16 cellular contexts compared by ENCODE assay signal in the genomic region with DNA sequence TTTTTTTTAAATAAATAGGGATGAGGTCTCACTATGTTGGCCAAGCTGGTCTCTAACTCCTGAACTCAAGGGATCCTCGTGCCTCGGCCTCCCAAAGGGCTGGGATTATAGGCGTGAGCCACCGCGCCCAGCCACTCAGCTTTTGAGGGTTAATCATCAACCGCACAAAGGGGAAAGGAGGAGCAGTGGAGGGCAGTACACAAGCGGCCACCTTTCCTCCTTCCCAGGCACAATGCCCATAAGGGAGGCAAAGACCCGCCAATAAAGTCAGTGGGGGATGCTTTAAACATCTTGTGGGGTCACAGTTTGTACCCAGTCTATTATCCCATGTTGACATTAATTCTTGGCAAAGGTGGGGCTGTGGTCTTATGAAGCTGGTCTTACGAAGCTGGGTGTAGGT. TPM values are rescaled to one million over a fixed set of nuclear protein-coding genes. Genes with fewer than 3 reads are reported as not detected.
DNase-seq lines count a peak whose midpoint lies in the region; ATAC-seq and TF ChIP-seq lines count a peak whose summit lies in the region.
"Had no signal": no experiment of that assay in that cellular context is flagged by ENCODE, and none has a peak within 500 bp of the region (broad histone marks: within the 10 kb centered on the region; RNA-seq: fewer than 3 reads in every experiment).

No MANE protein-coding gene starts in this region.

- ATAC-seq in heart left ventricle (no peak), left cardiac atrium (no peak), right cardiac atrium (no peak)
- ATAC-seq in activated naive CD4-positive, alpha-beta T cell treated with anti-CD3 and anti-CD28 coated beads, Interleukin-2, amount 50 U/mL, for 72 hours, result no peak
- ATAC-seq: GM23338, K562 had no signal

- intact Hi-C loops in heart left ventricle (cut with DNase I), result no loop called here
- intact Hi-C loops in left cardiac atrium (cut with DNase I), result no loop called here
- intact Hi-C loops in right cardiac atrium (cut with DNase I), result loop anchor here in 1 of 4 donors (5.0 kb wide), 1 partner anchor 32 kb away; a partner anchor contains a TSS
- intact Hi-C loops in esophagus muscularis mucosa (cut with DNase I), result no loop called here
- intact Hi-C loops in sigmoid colon (cut with DNase I), result no loop called here

- H3K4me3 ChIP-seq in heart left ventricle, result no peak overlapping the region
- no peak overlapping the region for H3K4me3 ChIP-seq in right cardiac atrium (ENCODE audit: low read length)
- no peak overlapping the region for H3K4me3 ChIP-seq in esophagus muscularis mucosa
- H3K4me3 ChIP-seq in sigmoid colon, result no peak overlapping the region
- H3K4me3 ChIP-seq: ascending aorta, BLaER1, GM23338, K562, Peyer's patch had no signal

- peak overlapping the region in 8 of 12 donors; percentile 17 to 88 (median 52) for H3K27ac ChIP-seq in heart left ventricle
- H3K27ac ChIP-seq in right cardiac atrium (ENCODE audit: low read length), result peak overlapping the region; percentile 4
- H3K27ac ChIP-seq in esophagus muscularis mucosa (replicated peaks in 1 of 4), result peak overlapping the region in 1 of 4 donors; percentile 2
- peak overlapping the region in 1 of 4 donors; percentile 2 for H3K27ac ChIP-seq in sigmoid colon
- H3K27ac ChIP-seq: ascending aorta, BLaER1 had no signal

- TF ChIP-seq CTCF in heart left ventricle (IDR thresholded peaks at IDR 0.05) (no peak), esophagus muscularis mucosa (IDR thresholded peaks at IDR 0.05) (no peak), sigmoid colon (IDR thresholded peaks at IDR 0.05) (no peak)

- H3K36me3 ChIP-seq in heart left ventricle, result peaks cover 0 to 58% (median 21%) of the 10 kb centered on the region in 9 donors
- peaks cover 0 to 11% (median 4%) of the 10 kb centered on the region in 4 donors for H3K36me3 ChIP-seq in esophagus muscularis mucosa
- no peaks in the 10 kb centered on the region for H3K36me3 ChIP-seq in sigmoid colon

- H3K9me3 Mint-ChIP-seq in activated naive CD4-positive, alpha-beta T cell treated with anti-CD3 and anti-CD28 coated beads, Interleukin-2, amount 50 U/mL, for 72 hours, result no peaks in the 10 kb centered on the region
- H3K9me3 Mint-ChIP-seq: GM23338, nephron progenitor cell had no signal

- 92 to 95% (median 94%) methylated on average over 9 of the region's 9 CpGs for WGBS in heart left ventricle, 4 donors
- 91% methylated on average over 9 of the region's 9 CpGs for WGBS in right cardiac atrium
- 97% methylated on average over 9 of the region's 9 CpGs for WGBS in esophagus muscularis mucosa
- WGBS in sigmoid colon, 2 donors, result 72 to 87% methylated on average over 9 of the region's 9 CpGs

- no peaks in the 10 kb centered on the region for H3K9me3 ChIP-seq in heart left ventricle
- no peaks in the 10 kb centered on the region for H3K9me3 ChIP-seq in right cardiac atrium (ENCODE audit: control insufficient read depth, low read length)
- H3K9me3 ChIP-seq in esophagus muscularis mucosa, result no peaks in the 10 kb centered on the region
- H3K9me3 ChIP-seq in sigmoid colon, result no peaks in the 10 kb centered on the region
- H3K9me3 ChIP-seq: ascending aorta, BLaER1, Peyer's patch had no signal

- TF ChIP-seq EP300 in esophagus muscularis mucosa (IDR thresholded peaks at IDR 0.05) (no peak), sigmoid colon (IDR thresholded peaks at IDR 0.05) (no peak)

- peak overlapping the region; percentile 86 to 92 for H3K27ac Mint-ChIP-seq in activated naive CD4-positive, alpha-beta T cell treated with anti-CD3 and anti-CD28 coated beads, Interleukin-2, amount 50 U/mL, for 72 hours
- H3K27ac Mint-ChIP-seq: GM23338, nephron progenitor cell had no signal

- no peaks in the 10 kb centered on the region for H3K27me3 ChIP-seq in heart left ventricle
- H3K27me3 ChIP-seq in right cardiac atrium (ENCODE audit: control insufficient read depth, insufficient read depth), result no peaks in the 10 kb centered on the region
- no peaks in the 10 kb centered on the region for H3K27me3 ChIP-seq in esophagus muscularis mucosa
- no peaks in the 10 kb centered on the region for H3K27me3 ChIP-seq in sigmoid colon
- H3K27me3 ChIP-seq: ascending aorta, BLaER1, Peyer's patch had no signal

- H3K4me1 ChIP-seq in heart left ventricle (peaks cover 11 to 93% (median 71%) of the 10 kb centered on the region in 12 donors), right cardiac atrium (ENCODE audit: control insufficient read depth, insufficient read depth, low read length) (peaks cover 23% of the 10 kb centered on the region), esophagus muscularis mucosa (peaks cover 44 to 61% (median 48%) of the 10 kb centered on the region in 4 donors), sigmoid colon (peaks cover 0 to 19% (median 15%) of the 10 kb centered on the region in 4 donors)

- TF ChIP-seq POLR2A in heart left ventricle (IDR thresholded peaks at IDR 0.05) (no peak), esophagus muscularis mucosa (IDR thresholded peaks at IDR 0.05; ENCODE audit: low read depth) (no peak), sigmoid colon (IDR thresholded peaks at IDR 0.05) (no peak)

- no peak for DNase-seq in heart left ventricle
- DNase-seq in left cardiac atrium, result no peak
- DNase-seq in activated naive CD4-positive, alpha-beta T cell treated with anti-CD3 and anti-CD28 coated beads, Interleukin-2, amount 50 U/mL, for 72 hours (ENCODE audit: low spot score in 2 of 2), result no peak
- no peak for DNase-seq in right cardiac atrium
- DNase-seq in ureter (ENCODE audit: low spot score), result peak; percentile 10
- DNase-seq in esophagus muscularis mucosa (ENCODE audit: extremely low spot score), result no peak
- DNase-seq in amygdala (lab: John Stamatoyannopoulos, UW), result no peak
- no peak for DNase-seq in sigmoid colon
- DNase-seq: NCI-H1436, NCI-H510A treated with DMSO at 0.1 percent for 48 hours, nephron progenitor cell, Peyer's patch had no signal

- H3K36me3 Mint-ChIP-seq in activated naive CD4-positive, alpha-beta T cell treated with anti-CD3 and anti-CD28 coated beads, Interleukin-2, amount 50 U/mL, for 72 hours, result peaks cover 9 to 30% of the 10 kb centered on the region in 2 donors

RNA-seq across cellular contexts. Expression of a gene that starts 32.4 kb away (rescaled TPM):
- total RNA-seq in heart left ventricle (10 to 100 TPM; 28.2 to 70.8 (median 43.9) TPM), left cardiac atrium (10 to 100 TPM; 34.0 to 42.1 TPM), right cardiac atrium (10 to 100 TPM; 31.7 to 37.4 (median 35.3) TPM), ureter (64.1 TPM), esophagus muscularis mucosa (10 to 100 TPM in 3 of 4 donors, 1 to 10 TPM in 1; 10.0 to 24.7 (median 21.7) TPM), sigmoid colon (10 to 100 TPM in 3 of 4 donors, 1 to 10 TPM in 1; 8.9 to 13.0 (median 11.3) TPM)
- polyA plus RNA-seq in heart left ventricle (10 to 100 TPM; 25.6 to 46.5 TPM), right cardiac atrium (26.3 TPM), sigmoid colon (10 to 100 TPM; 16.8 to 37.0 (median 30.5) TPM)
- total RNA-seq in activated naive CD4-positive, alpha-beta T cell treated with anti-CD3 and anti-CD28 coated beads, Interleukin-2, amount 50 U/mL, for 72 hours, result 10 to 100 TPM; 25.3 to 60.0 TPM

RNA-seq across cellular contexts. Expression of a gene that starts 46.1 kb away (rescaled TPM):
- total RNA-seq in heart left ventricle (1 to 10 TPM in 8 of 9 donors, under 1 TPM in 1; 0.31 to 5.6 (median 1.7) TPM), left cardiac atrium (1 to 10 TPM; 1.7 to 2.5 TPM), right cardiac atrium (1 to 10 TPM; 1.7 to 4.3 (median 3.8) TPM), ureter (11.9 TPM), esophagus muscularis mucosa (1 to 10 TPM in 2 of 4 donors, under 1 TPM in 2; 0.17 to 1.2 (median 0.68) TPM), sigmoid colon (1 to 10 TPM in 1 of 4 donors, under 1 TPM in 3; under 0.01 to 1.7 (median 0.26) TPM)
- polyA plus RNA-seq in heart left ventricle (1 to 10 TPM; 1.3 to 3.2 TPM), right cardiac atrium (2.3 TPM), sigmoid colon (1 to 10 TPM in 1 of 3 donors, under 1 TPM in 2; 0.60 to 2.3 (median 0.92) TPM)
- total RNA-seq in activated naive CD4-positive, alpha-beta T cell treated with anti-CD3 and anti-CD28 coated beads, Interleukin-2, amount 50 U/mL, for 72 hours, result 1 to 10 TPM in 1 of 2 donors, under 1 TPM in 1; 0.55 to 1.4 TPM
- polyA plus RNA-seq: K562 had no signal
